ENCODE assay signal across 1 cellular context in genomic region chr14:92106095-92106937, GRCh38.
TF ChIP-seq lines count a peak whose summit lies in the region.

Gene ATXN3, minus strand, starts transcription at chr14:92106582. Its CDS starts 30 bp downstream, at chr14:92106552.

TF ChIP-seq in HepG2, 621 proteins besides CTCF, POLR2A, EP300 and RAD21 (continued from another document and continues in another):
- TF ChIP-seq HOMEZ (CRISPR knock-in tag; IDR thresholded peaks at IDR 0.05; ENCODE audit: low read depth): peak; percentile 56
- 0 out of 2 replicates have a peak, but pooled peaks have one; percentile 41 for TF ChIP-seq DNMT1 (CRISPR knock-in tag; IDR thresholded peaks at IDR 0.05)
- TF ChIP-seq ZNF143 (CRISPR knock-in tag; IDR thresholded peaks at IDR 0.05): peak; percentile 69
- no peak for TF ChIP-seq TAF15 (IDR thresholded peaks at IDR 0.05; ENCODE audit: low read depth, low read length, poor library complexity, severe bottlenecking)
- TF ChIP-seq ZNF512B (CRISPR knock-in tag; IDR thresholded peaks at IDR 0.05; ENCODE audit: borderline replicate concordance): no peak
- peak; percentile 31; the same call in 1 of the 2 replicates for TF ChIP-seq AKNA (CRISPR knock-in tag; IDR thresholded peaks at IDR 0.05; ENCODE audit: borderline replicate concordance)
- peak; percentile 52 for TF ChIP-seq MAZ (IDR thresholded peaks at IDR 0.05; ENCODE audit: borderline replicate concordance, low read depth, low read length)
- TF ChIP-seq MAZ (CRISPR knock-in tag; IDR thresholded peaks at IDR 0.05; ENCODE audit: low read depth): peak; percentile 72
- TF ChIP-seq KLF16 (CRISPR knock-in tag; IDR thresholded peaks at IDR 0.05): peak in 1 of 2 experiments; percentile 30; a peak in 1 of 4 replicates
- peak; percentile 84 for TF ChIP-seq HNRNPK (IDR thresholded peaks at IDR 0.05; ENCODE audit: low read depth, low read length, poor library complexity, severe bottlenecking)
- peak; percentile 44; the same call in 1 of the 2 replicates for TF ChIP-seq ZNF331 (CRISPR knock-in tag; IDR thresholded peaks at IDR 0.05)
- TF ChIP-seq HMGXB3 (CRISPR knock-in tag; IDR thresholded peaks at IDR 0.05; ENCODE audit: borderline replicate concordance): peak; percentile 62
- TF ChIP-seq ZBTB10 (CRISPR knock-in tag; IDR thresholded peaks at IDR 0.05; ENCODE audit: borderline replicate concordance): 0 out of 2 replicates have a peak, but pooled peaks have one; percentile 26
- TF ChIP-seq AKAP8 (CRISPR knock-in tag; IDR thresholded peaks at IDR 0.05): peak; percentile 59; the same call in 1 of the 2 replicates
- TF ChIP-seq NR2F2 (IDR thresholded peaks at IDR 0.05; ENCODE audit: borderline replicate concordance, low read depth): no peak
- 0 out of 2 replicates have a peak, but pooled peaks have one; percentile 27 for TF ChIP-seq MXD4 (CRISPR knock-in tag; IDR thresholded peaks at IDR 0.05)
- TF ChIP-seq CEBPB (IDR thresholded peaks at IDR 0.05; ENCODE audit: borderline replicate concordance, low read depth, low read length): no peak
- no peak for TF ChIP-seq NR2F6 (IDR thresholded peaks at IDR 0.05)
- TF ChIP-seq NR2F6 (CRISPR knock-in tag; IDR thresholded peaks at IDR 0.05): 0 out of 2 replicates have a peak, but pooled peaks have one; percentile 23
- TF ChIP-seq TFDP1 (CRISPR knock-in tag; IDR thresholded peaks at IDR 0.05; ENCODE audit: borderline replicate concordance): peak; percentile 37; the same call in 1 of the 2 replicates
- peak; percentile 32; the same call in 1 of the 2 replicates for TF ChIP-seq NR1H2 (CRISPR knock-in tag; IDR thresholded peaks at IDR 0.05; ENCODE audit: borderline replicate concordance, low read depth)
- TF ChIP-seq AGO2 (optimal IDR thresholded peaks at IDR 0.05; ENCODE audit: low read depth, low read length): peak; percentile 41
- 0 out of 2 replicates have a peak, but pooled peaks have one; percentile 12 for TF ChIP-seq MEIS2 (CRISPR knock-in tag; IDR thresholded peaks at IDR 0.05)
- peak; percentile 25; the same call in 1 of the 2 replicates for TF ChIP-seq KDM2A (CRISPR knock-in tag; IDR thresholded peaks at IDR 0.05; ENCODE audit: borderline replicate concordance, low read depth)
- TF ChIP-seq CREB3 (CRISPR knock-in tag; IDR thresholded peaks at IDR 0.05): no peak
- TF ChIP-seq FOXA3 (CRISPR knock-in tag; IDR thresholded peaks at IDR 0.05): peak; percentile 40; the same call in 1 of the 2 replicates
- no peak for TF ChIP-seq ZSCAN31 (CRISPR knock-in tag; IDR thresholded peaks at IDR 0.05; ENCODE audit: low read depth)
- TF ChIP-seq NPAS2 (CRISPR knock-in tag; IDR thresholded peaks at IDR 0.05; ENCODE audit: borderline replicate concordance): no peak
- TF ChIP-seq ZNF841 (CRISPR knock-in tag; IDR thresholded peaks at IDR 0.05; ENCODE audit: borderline replicate concordance): no peak
- no peak for TF ChIP-seq FLYWCH1 (CRISPR knock-in tag; IDR thresholded peaks at IDR 0.05)
- peak; percentile 80; the same call in 1 of the 2 replicates for TF ChIP-seq ZFP82 (CRISPR knock-in tag; IDR thresholded peaks at IDR 0.05; ENCODE audit: borderline replicate concordance)
- 0 out of 2 replicates have a peak, but pooled peaks have one; percentile 11 for TF ChIP-seq MXD3 (CRISPR knock-in tag; IDR thresholded peaks at IDR 0.05)
- TF ChIP-seq ELF3 (CRISPR knock-in tag; IDR thresholded peaks at IDR 0.05): peak; percentile 19; the same call in 1 of the 2 replicates
- TF ChIP-seq POGZ (CRISPR knock-in tag; IDR thresholded peaks at IDR 0.05): peak; percentile 95
- TF ChIP-seq SAP130 (CRISPR knock-in tag; IDR thresholded peaks at IDR 0.05; ENCODE audit: low read depth): peak; percentile 69
- TF ChIP-seq NCOR1 (IDR thresholded peaks at IDR 0.05; ENCODE audit: borderline replicate concordance, low read length): no peak
- TF ChIP-seq ZNF501 (CRISPR knock-in tag; IDR thresholded peaks at IDR 0.05): 0 out of 2 replicates have a peak, but pooled peaks have one; percentile 1
- peak; percentile 7; the same call in 1 of the 2 replicates for TF ChIP-seq TBX2 (CRISPR knock-in tag; IDR thresholded peaks at IDR 0.05; ENCODE audit: borderline replicate concordance)
- TF ChIP-seq HIVEP1 (CRISPR knock-in tag; IDR thresholded peaks at IDR 0.05): 0 out of 2 replicates have a peak, but pooled peaks have one; percentile 20
- peak; percentile 51; the same call in 1 of the 2 replicates for TF ChIP-seq NFKB2 (CRISPR knock-in tag; IDR thresholded peaks at IDR 0.05; ENCODE audit: borderline replicate concordance)
- no peak for TF ChIP-seq TCF12 (IDR thresholded peaks at IDR 0.05)
- TF ChIP-seq TCF12 (CRISPR knock-in tag; IDR thresholded peaks at IDR 0.05): 0 out of 2 replicates have a peak, but pooled peaks have one; percentile 45
- peak; percentile 62; the same call in 1 of the 2 replicates for TF ChIP-seq ZFY (CRISPR knock-in tag; IDR thresholded peaks at IDR 0.05)
